1 cellular context compared by ENCODE assay signal in genomic region chr18:79598046-79598884, GRCh38.
TF ChIP-seq lines count a peak whose summit lies in the region.

No MANE protein-coding gene starts in this region.

TF ChIP-seq in GM23338, 12 proteins besides CTCF, POLR2A, EP300 and RAD21:
- no peak for TF ChIP-seq ZNF462 (CRISPR knock-in tag; IDR thresholded peaks at IDR 0.05)
- no peak for TF ChIP-seq REST (IDR thresholded peaks at IDR 0.05; ENCODE audit: unreplicated experiment)
- TF ChIP-seq POLR2AphosphoS5 (IDR thresholded peaks at IDR 0.05; ENCODE audit: low read depth), result no peak
- TF ChIP-seq EZH2 (IDR thresholded peaks at IDR 0.05; ENCODE audit: low read depth, unreplicated experiment), result no peak
- TF ChIP-seq EZH2phosphoT487 (IDR thresholded peaks at IDR 0.05; ENCODE audit: unreplicated experiment), result no peak
- no peak for TF ChIP-seq CREB1 (CRISPR knock-in tag; IDR thresholded peaks at IDR 0.05; ENCODE audit: low read depth)
- no peak for TF ChIP-seq ETS1 (IDR thresholded peaks at IDR 0.05)
- no peak for TF ChIP-seq JUNB (IDR thresholded peaks at IDR 0.05; ENCODE audit: unreplicated experiment)
- TF ChIP-seq STAT1 (IDR thresholded peaks at IDR 0.05; ENCODE audit: unreplicated experiment), result no peak
- no peak for TF ChIP-seq ZNF331 (CRISPR knock-in tag; IDR thresholded peaks at IDR 0.05; ENCODE audit: low read depth)
